Comparison of ENCODE assay signal across 7 cellular contexts in genomic region chr2:88054300-88055048, GRCh38. TPM values are rescaled to one million over a fixed set of nuclear protein-coding genes. Genes with fewer than 3 reads are reported as not detected.
A peak's percentile ranks its signal among the peaks of the same experiment; 100 is the strongest.
DNase-seq lines count a peak whose midpoint lies in the region; ATAC-seq, FAIRE-seq and TF ChIP-seq lines count a peak whose summit lies in the region.

No MANE protein-coding gene starts in this region.

- peak overlapping the region; percentile 92 for H3K27ac ChIP-seq in HCT116 (ENCODE audit: low read depth, low read length)
- H3K27ac ChIP-seq in SU-DHL-6 (ENCODE audit: low read depth, low read length): peak overlapping the region; percentile 71
- H3K27ac ChIP-seq in esophagus squamous epithelium: peak overlapping the region; percentile 98 to 100 (median 98)
- peak overlapping the region; percentile 99 for H3K27ac ChIP-seq in psoas muscle

- CTCF ChIA-PET in HCT116 (lab: Charles Lee): no interaction called here

- no peak for DNase-seq in HCT116 (ENCODE audit: low read depth, low spot score)
- DNase-seq in esophagus squamous epithelium (lab: John Stamatoyannopoulos, UW): no peak
- no peak for DNase-seq in psoas muscle
- DNase-seq in NCI-H2029 (lab: John Stamatoyannopoulos, UW): no peak
- no peak for DNase-seq in urothelium cell line (ENCODE audit: low spot score)

- peak overlapping the region; percentile 91 for H3K9ac ChIP-seq in HCT116 (ENCODE audit: low read length)
- peak overlapping the region; percentile 97 for H3K9ac ChIP-seq in SU-DHL-6 (ENCODE audit: low read length)

- 44 to 50% methylated on average over 16 to 19 of the region's 22 CpGs for WGBS in esophagus squamous epithelium, 2 donors
- WGBS in psoas muscle, 3 donors: 37 to 40% (median 40%) methylated on average over 22 of the region's 22 CpGs

- no peak for FAIRE-seq in urothelium cell line (lab: Jason Lieb, UNC)

- no peak for ATAC-seq in HCT116
- peak in 1 of 4 donors; percentile 6 for ATAC-seq in psoas muscle
- ATAC-seq in HG02623 (IDR thresholded peaks at IDR 0.05; ENCODE audit: unreplicated experiment): no peak

- H4K20me1 ChIP-seq in HCT116 (ENCODE audit: insufficient read depth) (no peaks in the 10 kb centered on the region), SU-DHL-6 (ENCODE audit: low read depth, low read length) (no peaks in the 10 kb centered on the region)

- POLR2A ChIA-PET in HCT116 (lab: Charles Lee): interaction anchor here (1.5 kb wide), 1 partner anchor 38 kb away, joined by 11 read pairs; the partner anchor contains the start of gene RNU2-63P

- no peak for TF ChIP-seq RAD21 in HCT116 (IDR thresholded peaks at IDR 0.05; ENCODE audit: low read depth)

- H3K4me2 ChIP-seq in HCT116 (ENCODE audit: low read length) (peak overlapping the region; percentile 71), SU-DHL-6 (ENCODE audit: low read depth, low read length, poor library complexity, severe bottlenecking) (peak overlapping the region; percentile 88)

- H3K9me3 ChIP-seq in HCT116 (ENCODE audit: control insufficient read depth in 1 of 2, insufficient read depth in 1 of 2, low read depth in 1 of 2, low read length in 2 of 2): no peaks in the 10 kb centered on the region
- H3K9me3 ChIP-seq in SU-DHL-6 (ENCODE audit: insufficient read depth, low read length): no peaks in the 10 kb centered on the region
- no peaks in the 10 kb centered on the region for H3K9me3 ChIP-seq in esophagus squamous epithelium
- H3K9me3 ChIP-seq in psoas muscle: no peaks in the 10 kb centered on the region

- RAD21 ChIA-PET in HCT116 (lab: Charles Lee; ENCODE audit: low non-redundant PET in 1 of 2, low total read pairs in 2 of 2, uncharacterized antibody in 2 of 2, unreplicated experiment in 2 of 2): no interaction called here

- H3K79me2 ChIP-seq in HCT116 (ENCODE audit: insufficient read depth, low read length) (peaks cover 26% of the 10 kb centered on the region), SU-DHL-6 (ENCODE audit: insufficient read depth, low read length) (peaks cover 50% of the 10 kb centered on the region)

- intact Hi-C loops in HCT116 (cut with micrococcal nuclease) (no loop called here), esophagus squamous epithelium (cut with DNase I) (loop anchor here (5.0 kb wide), 1 partner anchor 108 kb away; no protein-coding TSS in a partner anchor), psoas muscle (cut with DNase I) (loop anchor here (5.0 kb wide), 3 partner anchors 37 to 133 kb away; partner anchors contain the start of gene RNU2-63P (in 1 of the 2))

- H2AFZ ChIP-seq in HCT116 (ENCODE audit: low read depth, low read length, poor library complexity, severe bottlenecking) (no peak overlapping the region), SU-DHL-6 (ENCODE audit: low read depth, low read length, severe bottlenecking) (peak overlapping the region; percentile 68)

- H3K9me2 ChIP-seq in HCT116 (ENCODE audit: insufficient read depth) (no peaks in the 10 kb centered on the region), SU-DHL-6 (replicated peaks; ENCODE audit: insufficient read depth, low read length) (no peaks in the 10 kb centered on the region)

- H3K4me1 ChIP-seq in HCT116 (ENCODE audit: control insufficient read depth in 1 of 2, insufficient read depth in 2 of 2, low read length in 2 of 2) (peaks cover 7 to 21% of the 10 kb centered on the region in 2 experiments; a peak in 3 of 4 replicates), esophagus squamous epithelium (peaks cover 16 to 44% (median 20%) of the 10 kb centered on the region in 3 donors), psoas muscle (peaks cover 23% of the 10 kb centered on the region)

- TF ChIP-seq CTCF in HCT116 (IDR thresholded peaks at IDR 0.05 in 2 of 3, conservative IDR thresholded peaks at IDR 0.05 in 1 of 3; ENCODE audit: borderline replicate concordance in 1 of 3, insufficient read depth in 1 of 3, low read depth in 2 of 3, low read length in 2 of 3) (no peak), SU-DHL-6 (IDR thresholded peaks at IDR 0.05; ENCODE audit: insufficient read depth, low read length, poor library complexity, severe bottlenecking) (no peak), esophagus squamous epithelium (IDR thresholded peaks at IDR 0.05) (no peak), psoas muscle (IDR thresholded peaks at IDR 0.05) (no peak)

- H3K36me3 ChIP-seq in HCT116 (ENCODE audit: control insufficient read depth in 1 of 2, insufficient read depth in 2 of 2, low read length in 2 of 2): no peaks in the 10 kb centered on the region
- H3K36me3 ChIP-seq in SU-DHL-6 (ENCODE audit: low read length): peaks cover 8% of the 10 kb centered on the region; the same call in 1 of the 2 replicates
- H3K36me3 ChIP-seq in esophagus squamous epithelium: peaks cover 0 to 4% (median 0%) of the 10 kb centered on the region in 3 donors
- H3K36me3 ChIP-seq in psoas muscle (ENCODE audit: insufficient read depth in 1 of 2, low read depth in 1 of 2): no peaks in the 10 kb centered on the region

- BruUV-seq in HCT116 (replicated peaks; lab: Mats Ljungman, UMichigan): TSS peak; percentile 67

- no peaks in the 10 kb centered on the region for H3K27me3 ChIP-seq in HCT116 (ENCODE audit: insufficient read depth, low read length)
- H3K27me3 ChIP-seq in SU-DHL-6 (ENCODE audit: low read length): no peaks in the 10 kb centered on the region
- no peaks in the 10 kb centered on the region for H3K27me3 ChIP-seq in esophagus squamous epithelium
- H3K27me3 ChIP-seq in psoas muscle (ENCODE audit: insufficient read depth in 3 of 3, low read length in 2 of 3): no peaks in the 10 kb centered on the region

- H3F3A ChIP-seq in SU-DHL-6 (ENCODE audit: insufficient read depth): peaks cover 29% of the 10 kb centered on the region; the same call in 1 of the 2 replicates

- no peak for TF ChIP-seq POLR2A in HCT116 (IDR thresholded peaks at IDR 0.05; ENCODE audit: borderline replicate concordance, extremely low read depth, insufficient read depth, insufficient read length)
- no peak for TF ChIP-seq POLR2A in esophagus squamous epithelium (IDR thresholded peaks at IDR 0.05)

- H3K4me3 ChIP-seq in HCT116 (replicated peaks in 1 of 2; ENCODE audit: low read depth in 1 of 2, low read length in 2 of 2) (peak overlapping the region; percentile 82 to 91), SU-DHL-6 (ENCODE audit: insufficient read depth, low read length, poor library complexity, severe bottlenecking) (peak overlapping the region; percentile 91), esophagus squamous epithelium (peak overlapping the region; percentile 76 to 96 (median 86)), psoas muscle (peak overlapping the region; percentile 91)

TF ChIP-seq in HCT116, 20 proteins besides CTCF, POLR2A, EP300 and RAD21 (continues in another document):
- TF ChIP-seq ELF1 (IDR thresholded peaks at IDR 0.05; ENCODE audit: borderline replicate concordance, low read depth) (no peak), POLR2AphosphoS5 (IDR thresholded peaks at IDR 0.05; ENCODE audit: low read depth, low read length) (no peak; the same call in 1 of the 2 replicates), EGR1 (IDR thresholded peaks at IDR 0.05; ENCODE audit: low read depth) (no peak), EZH2 (IDR thresholded peaks at IDR 0.05) (no peak), ZBTB33 (IDR thresholded peaks at IDR 0.05; ENCODE audit: extremely low read depth, insufficient replicate concordance, low read length) (no peak), ATF3 (IDR thresholded peaks at IDR 0.05) (no peak)

RNA-seq across cellular contexts. Expression of gene KRCC1, which starts 1.1 kb away (rescaled TPM):
- 5.8 TPM for total RNA-seq in HCT116 (2021; ENCODE audit: unreplicated experiment)
- 2.2 and 3.0 TPM in 2 replicates for polyA plus RNA-seq in HCT116 (2012)
- 10 to 100 TPM; 11.7 to 28.4 (median 20.1) TPM for total RNA-seq in esophagus squamous epithelium
- total RNA-seq in psoas muscle: 10 to 100 TPM; 10.8 to 24.1 (median 18.7) TPM
- polyA plus RNA-seq in psoas muscle: 10 to 100 TPM; 19.1 to 44.4 (median 20.1) TPM

RNA-seq across cellular contexts. Expression of gene SMYD1, which starts 13.2 kb away (rescaled TPM):
- total RNA-seq in HCT116 (2021; ENCODE audit: unreplicated experiment): not detected
- not detected in 2 replicates for polyA plus RNA-seq in HCT116 (2012)
- total RNA-seq in esophagus squamous epithelium: under 1 TPM in 1 of 4 donors, not detected in 3; 0.27 TPM
- 100 to 1,000 TPM; 143 to 325 (median 232) TPM for total RNA-seq in psoas muscle
- 100 to 1,000 TPM in 1 of 3 donors, 10 to 100 TPM in 1, 1 to 10 TPM in 1; 8.0 to 112 (median 57.2) TPM for polyA plus RNA-seq in psoas muscle

RNA-seq across cellular contexts. Expression of gene RNU2-63P, which starts 38.1 kb away (rescaled TPM):
- 7.4 TPM for total RNA-seq in HCT116 (2021; ENCODE audit: unreplicated experiment)
- not detected in 2 replicates for polyA plus RNA-seq in HCT116 (2012)
- not detected for total RNA-seq in esophagus squamous epithelium
- total RNA-seq in psoas muscle: 1 to 10 TPM in 1 of 4 donors, not detected in 3; 5.0 TPM
- polyA plus RNA-seq in psoas muscle: not detected

Comparison
In these comparisons a context has a peak if more than half of its experiments do, and no peak if none do; other contexts are left out.
1. RNA of gene SMYD1, which starts 13.2 kb away (total RNA-seq): 143 to 325 TPM in psoas muscle; not detected in HCT116 (single experiment) and 0.27 TPM in esophagus squamous epithelium; every median in the first group is over 100 times any median in the second.
2. Peak in every context shown above with its lines, with median percentiles within 50 percentile points of each other: H3K27ac ChIP-seq and H3K4me3 ChIP-seq.